Comparison of ENCODE assay signal across 16 cellular contexts in the genomic region with DNA sequence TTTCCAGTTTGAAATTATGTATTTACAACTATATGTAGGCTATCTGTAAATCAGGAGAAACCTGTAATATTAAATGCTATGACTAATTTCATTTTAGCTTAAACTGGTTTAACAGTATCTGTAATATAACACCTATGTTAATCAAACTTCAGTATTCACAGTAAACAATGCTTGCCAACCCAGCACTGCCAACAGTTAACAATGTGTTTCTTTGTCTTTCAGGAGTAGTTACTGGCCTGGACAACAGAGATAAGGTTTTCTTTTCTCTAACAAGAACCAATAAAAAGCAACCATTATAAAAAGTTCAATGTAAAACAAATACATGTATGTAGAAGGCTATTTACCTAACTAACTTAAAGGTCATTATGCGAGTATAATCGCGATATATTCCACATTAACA.
A peak's percentile ranks its signal among the peaks of the same experiment; 100 is the strongest.
DNase-seq lines count a peak whose midpoint lies in the region; ATAC-seq and TF ChIP-seq lines count a peak whose summit lies in the region.
"Had no signal": no experiment of that assay in that cellular context is flagged by ENCODE, and none has a peak within 500 bp of the region (broad histone marks: within the 10 kb centered on the region; RNA-seq: fewer than 3 reads in every experiment).

No MANE protein-coding gene starts in this region.

- CTCF ChIA-PET in PC-3 (lab: Charles Lee), result interaction anchor here (0.5 kb wide), 1 partner anchor 348 kb away, joined by 3 read pairs; no protein-coding TSS in a partner anchor

- H3F3A ChIP-seq in PC-3 (ENCODE audit: low read length, unreplicated experiment), result peaks cover 7% of the 10 kb centered on the region

- H3K36me3 Mint-ChIP-seq in effector memory CD8-positive, alpha-beta T cell (ENCODE audit: insufficient read depth), result no peaks in the 10 kb centered on the region

- peaks cover 0 to 1% of the 10 kb centered on the region in 2 donors for H3K4me1 Mint-ChIP-seq in effector memory CD8-positive, alpha-beta T cell (ENCODE audit: low read depth in 2 of 2)

- H3K9me2 ChIP-seq in PC-3 (replicated peaks; ENCODE audit: low read length), result no peaks in the 10 kb centered on the region

- no peak overlapping the region for H2AFZ ChIP-seq in PC-3 (ENCODE audit: low read length)

- peak overlapping the region; percentile 67 for H3K9ac ChIP-seq in PC-3 (ENCODE audit: low read length)

- H3K27me3 ChIP-seq in PC-3 (ENCODE audit: low read length), result no peaks in the 10 kb centered on the region
- H3K27me3 ChIP-seq in left lung, result no peaks in the 10 kb centered on the region

- peak; percentile 36 for DNase-seq in HuH-7 (ENCODE audit: low spot score)
- peak; percentile 78 for DNase-seq in PC-3
- DNase-seq in epithelial cell of esophagus (ENCODE audit: low read depth), result peak; percentile 69
- peak; percentile 59 for DNase-seq in putamen (ENCODE audit: low spot score)
- no peak for DNase-seq in effector memory CD8-positive, alpha-beta T cell
- no peak for DNase-seq in left lung
- DNase-seq: activated naive CD4-positive, alpha-beta T cell treated with anti-CD3 and anti-CD28 coated beads, Interleukin-2, amount 50 U/mL, for 16 hours; CD4-positive, CD25-positive, alpha-beta regulatory T cell; GF-D8; immature natural killer cell; naive thymus-derived CD4-positive, alpha-beta T cell; NCI-H524; WERI-Rb-1 had no signal

- BruUV-seq in PC-3 (replicated peaks; lab: Mats Ljungman, UMichigan), result no TSS peak

- no peaks in the 10 kb centered on the region for H4K20me1 ChIP-seq in PC-3 (ENCODE audit: low read length)

- no peaks in the 10 kb centered on the region for H3K79me2 ChIP-seq in PC-3 (ENCODE audit: low read length)

- H3K27ac ChIP-seq in PC-3 (ENCODE audit: low read length) (peak overlapping the region; percentile 97), left lung (no peak overlapping the region)
- H3K27ac ChIP-seq: SK-N-MC, WERI-Rb-1 had no signal

- no peak for TF ChIP-seq CTCF in PC-3 (conservative IDR thresholded peaks at IDR 0.05; ENCODE audit: low read depth, low read length)
- no peak for TF ChIP-seq CTCF in epithelial cell of esophagus (IDR thresholded peaks at IDR 0.05; ENCODE audit: insufficient read depth, low read depth, low read length, missing control alignments)
- TF ChIP-seq CTCF in left lung (IDR thresholded peaks at IDR 0.05), result no peak

- H3K9me3 Mint-ChIP-seq in effector memory CD8-positive, alpha-beta T cell, result no peaks in the 10 kb centered on the region
- H3K9me3 Mint-ChIP-seq: CD4-positive, CD25-positive, alpha-beta regulatory T cell; immature natural killer cell; naive thymus-derived CD4-positive, alpha-beta T cell had no signal

- POLR2A ChIA-PET in PC-3 (lab: Charles Lee; ENCODE audit: unreplicated experiment), result interaction anchor here (1.9 kb wide), 1 partner anchor 218 kb away, joined by 8 read pairs; a partner anchor contains a TSS

- ATAC-seq in PC-3 (peak; percentile 75), GM18868 (IDR thresholded peaks at IDR 0.05; ENCODE audit: unreplicated experiment) (no peak), left lung (no peak), GM18520 (IDR thresholded peaks at IDR 0.05; ENCODE audit: unreplicated experiment) (no peak)
- ATAC-seq in effector memory CD8-positive, alpha-beta T cell (replicated peaks), result no peak
- ATAC-seq: naive thymus-derived CD4-positive, alpha-beta T cell had no signal

- no peaks in the 10 kb centered on the region for H3K9me3 ChIP-seq in PC-3 (ENCODE audit: low read length)
- H3K9me3 ChIP-seq in left lung, result peaks cover 0 to 3% of the 10 kb centered on the region in 2 donors

- H3K36me3 ChIP-seq in PC-3 (ENCODE audit: low read depth, low read length), result 0 out of 2 replicates have a peak, but pooled peaks cover 2% of the 10 kb centered on the region
- no peaks in the 10 kb centered on the region for H3K36me3 ChIP-seq in left lung
- H3K36me3 ChIP-seq: WERI-Rb-1 had no signal

- H3K4me3 ChIP-seq in PC-3 (ENCODE audit: low read length) (0 out of 2 replicates have a peak overlapping the region, but pooled peaks have one; percentile 24), epithelial cell of esophagus (ENCODE audit: low read length) (no peak overlapping the region), left lung (no peak overlapping the region)
- H3K4me3 ChIP-seq: SK-N-MC had no signal

- no peak overlapping the region for H3K4me3 Mint-ChIP-seq in effector memory CD8-positive, alpha-beta T cell
- H3K4me3 Mint-ChIP-seq: CD4-positive, CD25-positive, alpha-beta regulatory T cell; immature natural killer cell; naive thymus-derived CD4-positive, alpha-beta T cell had no signal

- H3K4me1 ChIP-seq in PC-3 (ENCODE audit: insufficient read depth, low read length) (peaks cover 49% of the 10 kb centered on the region), left lung (no peaks in the 10 kb centered on the region)

- intact Hi-C loops in PC-3 (cut with micrococcal nuclease), result no loop called here
- intact Hi-C loops in left lung (cut with DNase I), result no loop called here

- no peak overlapping the region for H3K27ac Mint-ChIP-seq in effector memory CD8-positive, alpha-beta T cell
- H3K27ac Mint-ChIP-seq: CD4-positive, CD25-positive, alpha-beta regulatory T cell had no signal

- peak overlapping the region; percentile 48 for H3K4me2 ChIP-seq in PC-3 (ENCODE audit: low read length)

- H3K27me3 Mint-ChIP-seq in effector memory CD8-positive, alpha-beta T cell, result no peaks in the 10 kb centered on the region
- H3K27me3 Mint-ChIP-seq: CD4-positive, CD25-positive, alpha-beta regulatory T cell; naive thymus-derived CD4-positive, alpha-beta T cell had no signal

Comparison
In these comparisons a context has a peak if more than half of its experiments do, and no peak if none do; other contexts are left out.
1. DNase-seq: peak in HuH-7 (single experiment), PC-3 (single experiment), epithelial cell of esophagus (single experiment) and putamen (single experiment); none in effector memory CD8-positive, alpha-beta T cell (0 of 3) and left lung (0 of 2).